Comparison of ENCODE assay signal across 8 cellular contexts in genomic region chr12:14716848-14717444, GRCh38. TPM values are rescaled to one million over a fixed set of nuclear protein-coding genes. Genes with fewer than 3 reads are reported as not detected.
DNase-seq lines count a peak whose midpoint lies in the region; ATAC-seq and TF ChIP-seq lines count a peak whose summit lies in the region.

No MANE protein-coding gene starts in this region.

- H3K9ac ChIP-seq in HCT116 (ENCODE audit: low read length), result no peak overlapping the region

- peak; percentile 35; the same call in 1 of the 2 replicates for TF ChIP-seq RAD21 in HCT116 (IDR thresholded peaks at IDR 0.05; ENCODE audit: low read depth)

- TF ChIP-seq POLR2A in HCT116 (IDR thresholded peaks at IDR 0.05; ENCODE audit: borderline replicate concordance, extremely low read depth, insufficient read depth, insufficient read length), result no peak

- no peak overlapping the region for H3K27ac ChIP-seq in HCT116 (ENCODE audit: low read depth, low read length)

- H4K20me1 ChIP-seq in HCT116 (ENCODE audit: insufficient read depth), result no peaks in the 10 kb centered on the region

- no peaks in the 10 kb centered on the region for H3K36me3 ChIP-seq in HCT116 (ENCODE audit: control insufficient read depth in 1 of 2, insufficient read depth in 2 of 2, low read length in 2 of 2)

- no peaks in the 10 kb centered on the region for H3K79me2 ChIP-seq in HCT116 (ENCODE audit: insufficient read depth, low read length)

- CTCF ChIA-PET in HCT116 (lab: Charles Lee), result interaction anchor here (0.5 kb wide), 1 partner anchor 206 kb away, joined by 3 read pairs; no protein-coding TSS in a partner anchor

- no peaks in the 10 kb centered on the region for H3K27me3 ChIP-seq in HCT116 (ENCODE audit: insufficient read depth, low read length)

- no TSS peak for BruUV-seq in HCT116 (replicated peaks; lab: Mats Ljungman, UMichigan)

- no peak overlapping the region for H3K4me2 ChIP-seq in HCT116 (ENCODE audit: low read length)

- POLR2A ChIA-PET in HCT116 (lab: Charles Lee), result no interaction called here

- intact Hi-C loops in HCT116 (cut with micrococcal nuclease), result loop anchor here (2.0 kb wide), 1 partner anchor 86 kb away; no protein-coding TSS in a partner anchor

- TF ChIP-seq CTCF in GM12864 (IDR thresholded peaks at IDR 0.05; ENCODE audit: low read depth, low read length, missing control alignments) (peak; percentile 64), HCT116 (IDR thresholded peaks at IDR 0.05 in 2 of 3, conservative IDR thresholded peaks at IDR 0.05 in 1 of 3; ENCODE audit: borderline replicate concordance in 1 of 3, insufficient read depth in 1 of 3, low read depth in 2 of 3, low read length in 2 of 3) (peak; percentile 24 to 50 (median 43); a peak in 3 of 6 replicates), fibroblast of the aortic adventitia (IDR thresholded peaks at IDR 0.05; ENCODE audit: insufficient read depth, low read length) (peak; percentile 55)

- RAD21 ChIA-PET in HCT116 (lab: Charles Lee; ENCODE audit: low non-redundant PET in 1 of 2, low total read pairs in 2 of 2, uncharacterized antibody in 2 of 2, unreplicated experiment in 2 of 2), result no interaction called here

- H3K9me2 ChIP-seq in HCT116 (ENCODE audit: insufficient read depth), result no peaks in the 10 kb centered on the region

- peak; percentile 36 for DNase-seq in GM12864 (ENCODE audit: low read depth)
- peak; percentile 13 for DNase-seq in HCT116 (ENCODE audit: low read depth, low spot score)
- peak; percentile 10 for DNase-seq in NCI-H82 treated with DMSO at 0.1 percent for 48 hours (lab: John Stamatoyannopoulos, UW; ENCODE audit: unreplicated experiment)
- peak; percentile 32 for DNase-seq in activated T-cell treated with anti-CD3 and anti-CD28 coated beads for 48 hours (ENCODE audit: low read depth)
- DNase-seq in fibroblast of the aortic adventitia (ENCODE audit: low read depth), result peak; percentile 57
- DNase-seq in pulmonary artery endothelial cell (ENCODE audit: low read depth, low spot score), result peak; percentile 3
- DNase-seq in kidney glomerular epithelial cell (lab: John Stamatoyannopoulos, UW), result no peak

- H3K4me3 ChIP-seq in GM12864 (ENCODE audit: low read depth, low read length) (no peak overlapping the region), HCT116 (replicated peaks in 1 of 2; ENCODE audit: low read depth in 1 of 2, low read length in 2 of 2) (no peak overlapping the region), fibroblast of the aortic adventitia (ENCODE audit: low read depth, low read length) (no peak overlapping the region)

- no peaks in the 10 kb centered on the region for H3K9me3 ChIP-seq in HCT116 (ENCODE audit: control insufficient read depth in 1 of 2, insufficient read depth in 1 of 2, low read depth in 1 of 2, low read length in 2 of 2)

- ATAC-seq in HCT116 (peak; percentile 85), HG02852 (IDR thresholded peaks at IDR 0.05; ENCODE audit: unreplicated experiment) (no peak)

- H3K4me1 ChIP-seq in HCT116 (ENCODE audit: control insufficient read depth in 1 of 2, insufficient read depth in 2 of 2, low read length in 2 of 2), result no peaks in the 10 kb centered on the region

- H2AFZ ChIP-seq in HCT116 (ENCODE audit: low read depth, low read length, poor library complexity, severe bottlenecking), result no peak overlapping the region

TF ChIP-seq in HCT116, 20 proteins besides CTCF, POLR2A, EP300 and RAD21:
- no peak for TF ChIP-seq FOSL1 (IDR thresholded peaks at IDR 0.05; ENCODE audit: low read depth)
- no peak for TF ChIP-seq ATF3 (IDR thresholded peaks at IDR 0.05)
- no peak for TF ChIP-seq POLR2AphosphoS5 (IDR thresholded peaks at IDR 0.05; ENCODE audit: low read depth, low read length)
- no peak for TF ChIP-seq ELF1 (IDR thresholded peaks at IDR 0.05; ENCODE audit: borderline replicate concordance, low read depth)
- no peak for TF ChIP-seq SP1 (IDR thresholded peaks at IDR 0.05; ENCODE audit: low read depth)
- TF ChIP-seq ZFX (IDR thresholded peaks at IDR 0.05), result no peak
- TF ChIP-seq CEBPB (IDR thresholded peaks at IDR 0.05; ENCODE audit: low read depth), result no peak
- TF ChIP-seq EZH2 (IDR thresholded peaks at IDR 0.05), result no peak
- no peak for TF ChIP-seq ZBTB33 (IDR thresholded peaks at IDR 0.05; ENCODE audit: extremely low read depth, insufficient replicate concordance, low read length)
- no peak for TF ChIP-seq MAX (IDR thresholded peaks at IDR 0.05)
- no peak for TF ChIP-seq TCF7L2 (IDR thresholded peaks at IDR 0.05; ENCODE audit: borderline replicate concordance, extremely low read depth, insufficient read depth, insufficient read length)
- no peak for TF ChIP-seq SIN3A (IDR thresholded peaks at IDR 0.05; ENCODE audit: low read depth)
- TF ChIP-seq EGR1 (IDR thresholded peaks at IDR 0.05; ENCODE audit: low read depth), result no peak
- no peak for TF ChIP-seq SRF (IDR thresholded peaks at IDR 0.05; ENCODE audit: low read depth)
- TF ChIP-seq YY1 (IDR thresholded peaks at IDR 0.05; ENCODE audit: extremely low read depth, insufficient replicate concordance, low read depth, low read length), result no peak

RNA-seq across cellular contexts. Expression of gene GUCY2C, which starts 20.5 kb away (rescaled TPM):
- total RNA-seq in HCT116 (2021; ENCODE audit: unreplicated experiment) (not detected), fibroblast of the aortic adventitia (ENCODE audit: low replicate concordance) (not detected in 2 replicates), pulmonary artery endothelial cell (not detected in 2 replicates)
- polyA plus RNA-seq in HCT116 (2012), result not detected in 2 replicates
